ENCODE assay signal across 20 cellular contexts in the genomic region with DNA sequence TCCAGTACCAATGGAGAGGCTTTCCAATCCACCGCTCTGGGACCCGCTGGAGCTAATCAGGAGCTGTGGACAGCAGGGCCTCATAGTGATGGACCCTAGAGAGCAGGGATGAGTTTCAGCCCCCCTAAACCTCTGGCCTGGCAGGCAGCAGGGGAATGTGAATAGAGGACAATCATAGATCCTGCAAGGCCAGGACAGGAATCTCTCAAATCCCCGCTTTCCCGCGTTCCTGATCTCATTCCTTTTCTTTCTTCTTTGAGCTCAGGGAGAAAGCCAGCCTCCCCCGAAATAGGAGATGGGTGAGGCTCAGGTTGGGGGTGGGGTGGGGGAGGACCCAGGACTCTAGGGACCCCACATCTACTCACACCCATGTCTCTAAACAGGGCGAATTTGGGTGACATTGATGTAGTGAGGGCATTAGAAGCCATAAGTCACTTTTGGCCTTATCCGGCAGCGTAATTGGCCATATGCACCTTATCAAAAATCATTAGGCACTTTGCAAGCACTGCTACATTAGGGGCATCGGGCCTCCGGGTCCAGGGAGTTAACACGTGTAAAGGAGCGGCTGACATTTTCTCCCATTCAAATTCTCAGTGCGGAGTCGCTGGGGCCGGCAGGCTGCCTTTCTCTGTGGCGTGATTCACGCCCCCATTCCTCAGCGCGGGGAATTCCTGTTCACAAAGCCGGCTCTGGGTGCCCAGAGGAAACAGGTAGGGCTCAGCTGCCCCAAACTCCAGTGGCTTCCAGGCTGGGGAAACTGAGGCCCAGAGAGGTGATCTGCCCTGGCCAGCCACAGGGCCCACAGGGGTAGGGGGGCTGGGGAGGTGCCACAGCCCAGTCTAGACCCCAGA. TPM values are rescaled to one million over a fixed set of nuclear protein-coding genes. Genes with fewer than 3 reads are reported as not detected.
A peak's percentile ranks its signal among the peaks of the same experiment; 100 is the strongest.
DNase-seq lines count a peak whose midpoint lies in the region; ATAC-seq, FAIRE-seq and TF ChIP-seq lines count a peak whose summit lies in the region.
"Had no signal": no experiment of that assay in that cellular context is flagged by ENCODE, and none has a peak within 500 bp of the region (broad histone marks: within the 10 kb centered on the region; RNA-seq: fewer than 3 reads in every experiment).

No MANE protein-coding gene starts in this region.

- H2AFZ ChIP-seq in astrocyte (ENCODE audit: low read depth, low read length) = no peak overlapping the region

- peaks cover 3% of the 10 kb centered on the region for H3K4me1 ChIP-seq in astrocyte (ENCODE audit: insufficient read depth, low read length)
- peaks cover 47% of the 10 kb centered on the region for H3K4me1 ChIP-seq in iPS-18a (ENCODE audit: control insufficient read depth, low read depth, low read length)
- no peaks in the 10 kb centered on the region for H3K4me1 ChIP-seq in colonic mucosa

- peaks cover 70% of the 10 kb centered on the region for H3K27me3 Mint-ChIP-seq in astrocyte (ENCODE audit: low read depth, unreplicated experiment)

- H4K20me1 ChIP-seq in astrocyte (ENCODE audit: insufficient read depth, low read length) = peaks cover 13% of the 10 kb centered on the region

- peaks cover 7% of the 10 kb centered on the region for H3K36me3 Mint-ChIP-seq in astrocyte (ENCODE audit: low read depth, unreplicated experiment)

- H3K9me3 ChIP-seq in astrocyte (ENCODE audit: insufficient read depth, low read depth, low read length) (peaks cover 5% of the 10 kb centered on the region), iPS-18a (ENCODE audit: control insufficient read depth, low read depth, low read length) (no peaks in the 10 kb centered on the region), colonic mucosa (no peaks in the 10 kb centered on the region)

- H3K36me3 ChIP-seq in astrocyte (ENCODE audit: insufficient read depth, low read length) = no peaks in the 10 kb centered on the region
- no peaks in the 10 kb centered on the region for H3K36me3 ChIP-seq in iPS-18a (ENCODE audit: control insufficient read depth, low read depth, low read length)
- H3K36me3 ChIP-seq in colonic mucosa = no peaks in the 10 kb centered on the region
- H3K36me3 ChIP-seq: BLaER1 treated with 17β-estradiol and CSF1 and Interleukin-3, amounts not matched to agents 10 nM and 100 nM had no signal

- FAIRE-seq in astrocyte (lab: Jason Lieb, UNC) = no peak
- FAIRE-seq: A204.1, GM12892 had no signal

- peaks cover 92% of the 10 kb centered on the region for H3K27me3 ChIP-seq in astrocyte (ENCODE audit: insufficient read depth, low read length)
- H3K27me3 ChIP-seq in iPS-18a (ENCODE audit: control insufficient read depth, insufficient read depth, low read length) = peaks cover 100% of the 10 kb centered on the region
- H3K27me3 ChIP-seq in colonic mucosa = peaks cover 99% of the 10 kb centered on the region

- H3K79me2 ChIP-seq in astrocyte (ENCODE audit: insufficient read depth, low read length) = no peaks in the 10 kb centered on the region

- no peak overlapping the region for H3K4me2 ChIP-seq in astrocyte (ENCODE audit: low read length)
- H3K4me2 ChIP-seq: BLaER1 treated with 17β-estradiol and CSF1 and Interleukin-3, amounts not matched to agents 10 nM and 100 nM had no signal

- H3K27ac ChIP-seq in astrocyte (ENCODE audit: low read depth, low read length) (no peak overlapping the region), iPS-18a (ENCODE audit: low read length) (no peak overlapping the region), colonic mucosa (no peak overlapping the region)
- H3K27ac ChIP-seq: BLaER1 treated with 17β-estradiol and CSF1 and Interleukin-3, amounts not matched to agents 10 nM and 100 nM had no signal

- no peak overlapping the region for H3K4me3 ChIP-seq in astrocyte (ENCODE audit: insufficient read depth, low read depth, low read length)
- peak overlapping the region; percentile 65 for H3K4me3 ChIP-seq in iPS-18a (ENCODE audit: low read length)
- H3K4me3 ChIP-seq in colonic mucosa = no peak overlapping the region
- H3K4me3 ChIP-seq: BLaER1 treated with 17β-estradiol and CSF1 and Interleukin-3, amounts not matched to agents 10 nM and 100 nM had no signal

- peaks cover 2% of the 10 kb centered on the region for H3K4me1 Mint-ChIP-seq in astrocyte (ENCODE audit: low read depth, unreplicated experiment)

- peak overlapping the region; percentile 4 for H3K27ac Mint-ChIP-seq in astrocyte (ENCODE audit: unreplicated experiment)

- H3K9ac ChIP-seq in astrocyte (ENCODE audit: low read length) = no peak overlapping the region
- H3K9ac ChIP-seq in iPS-18a (ENCODE audit: low read length) = no peak overlapping the region
- no peak overlapping the region for H3K9ac ChIP-seq in colonic mucosa (ENCODE audit: low read depth in 2 of 2, low read length in 2 of 2)
- H3K9ac ChIP-seq: BLaER1 treated with 17β-estradiol and CSF1 and Interleukin-3, amounts not matched to agents 10 nM and 100 nM had no signal

- H3K4me3 Mint-ChIP-seq in astrocyte (ENCODE audit: unreplicated experiment) = no peak overlapping the region

- TF ChIP-seq CTCF in astrocyte (IDR thresholded peaks at IDR 0.05; ENCODE audit: insufficient read depth, low read depth, low read length) (no peak), colonic mucosa (IDR thresholded peaks at IDR 0.05) (no peak)

- H3K9me3 Mint-ChIP-seq in astrocyte (ENCODE audit: unreplicated experiment) = peaks cover 18% of the 10 kb centered on the region

- DNase-seq in activated CD8-positive, alpha-beta memory T cell treated with anti-CD3 and anti-CD28 coated beads, Interleukin-2, amount 50 U/mL, for 48 hours = peak; percentile 46
- DNase-seq in activated CD8-positive, alpha-beta memory T cell treated with anti-CD3 and anti-CD28 coated beads for 24 hours = no peak
- DNase-seq in astrocyte (ENCODE audit: low read depth) = no peak
- DNase-seq in posterior vena cava (ENCODE audit: low spot score) = peak; percentile 20
- DNase-seq in SIG-M5 (lab: John Stamatoyannopoulos, UW) = no peak
- no peak for DNase-seq in colonic mucosa
- DNase-seq: GF-D8, HCEC 1CT, KBM-7, MV-4-11, NCI-H1417 treated with DMSO at 0.1 percent for 48 hours, NCI-H1930, NCI-H2171 treated with DMSO at 0.1 percent for 48 hours, NCI-H748 treated with DMSO at 0.1 percent for 48 hours, RPMI8226 had no signal

- intact Hi-C loops in posterior vena cava (cut with DNase I) = loop anchor here in 1 of 2 donors (2.0 kb wide), 1 partner anchor 63 kb away; no protein-coding TSS in a partner anchor
- intact Hi-C loops in colonic mucosa (cut with DNase I) = no loop called here

- ATAC-seq in HG03354 (IDR thresholded peaks at IDR 0.05; ENCODE audit: poor library complexity, severe bottlenecking, unreplicated experiment) = no peak

RNA-seq across cellular contexts. Expression of a gene that starts 1.6 kb away (rescaled TPM):
- total RNA-seq in astrocyte = 0.25 TPM in 1 of 2 replicates, not detected in the other
- not detected for total RNA-seq in posterior vena cava
- not detected for total RNA-seq in colonic mucosa

RNA-seq across cellular contexts. Expression of a gene that starts 47.9 kb away (rescaled TPM):
- total RNA-seq in astrocyte = 9.5 and 10.5 TPM in 2 replicates
- 1 to 10 TPM; 1.1 to 5.5 TPM for total RNA-seq in posterior vena cava
- total RNA-seq in colonic mucosa = 10 to 100 TPM; 14.2 to 35.2 TPM

Comparison
In these comparisons a context has a peak if more than half of its experiments do, and no peak if none do; other contexts are left out.
1. DNase-seq: peak in activated CD8-positive, alpha-beta memory T cell treated with anti-CD3 and anti-CD28 coated beads, Interleukin-2, amount 50 U/mL, for 48 hours (single experiment) and posterior vena cava (single experiment); none in activated CD8-positive, alpha-beta memory T cell treated with anti-CD3 and anti-CD28 coated beads for 24 hours (single experiment), astrocyte (single experiment), SIG-M5 (single experiment) and colonic mucosa (single experiment).